Comparison of ENCODE assay signal across 18 cellular contexts in the genomic region with DNA sequence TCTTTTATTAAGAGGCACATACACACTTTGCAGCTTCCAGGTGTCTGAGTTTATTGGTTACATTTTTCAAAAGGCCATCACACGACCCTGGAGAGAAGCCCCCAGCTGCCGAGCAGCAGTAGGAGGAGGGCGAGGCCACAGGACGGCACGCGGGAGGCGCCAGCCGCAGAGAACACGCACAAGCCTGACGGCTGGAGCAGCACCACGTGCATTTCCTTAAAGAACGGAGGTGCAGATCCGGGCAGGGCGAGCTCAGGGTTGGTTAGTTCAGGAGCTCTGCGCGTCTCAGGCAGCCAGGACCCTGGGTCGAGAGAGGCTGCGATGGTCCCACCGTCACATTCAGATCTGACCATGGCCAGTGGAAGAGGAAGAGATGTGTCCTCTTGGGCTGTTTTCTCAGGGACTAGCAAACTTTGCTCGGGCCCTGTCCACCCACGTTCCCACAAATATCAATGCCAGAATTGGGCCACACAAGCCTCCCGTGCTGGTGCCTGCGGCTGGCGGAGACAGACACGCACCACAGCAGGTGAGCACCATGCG.
"Had no signal": no experiment of that assay in that cellular context is flagged by ENCODE, and none has a peak within 500 bp of the region (broad histone marks: within the 10 kb centered on the region; RNA-seq: fewer than 3 reads in every experiment).

No MANE protein-coding gene starts in this region.

- H3K27ac ChIP-seq: ascending aorta, colonic mucosa, gastrocnemius medialis, left lung, right lobe of liver, testis, upper lobe of left lung, WERI-Rb-1 had no signal

- H3K4me2 ChIP-seq: smooth muscle cell had no signal

- ATAC-seq: esophagus mucosa; gastrocnemius medialis; left lung; right lobe of liver; stimulated activated memory B cell treated with anti-CD40 and anti-IgM and Interleukin-4, amounts not matched to agents 10 μg/mL and 1 μg/mL and 100 μg/mL, for 72 hours had no signal

- H3K4me3 ChIP-seq: ascending aorta, colonic mucosa, gastrocnemius medialis, left lung, right lobe of liver, smooth muscle cell, testis, upper lobe of left lung had no signal

- H3K9me3 ChIP-seq: ascending aorta, colonic mucosa, gastrocnemius medialis, left lung, right lobe of liver, testis, upper lobe of left lung had no signal

- H3K4me1 ChIP-seq: ascending aorta, colonic mucosa, gastrocnemius medialis, right lobe of liver had no signal

- DNase-seq: activated CD4-positive, alpha-beta memory T cell treated with anti-CD3 and anti-CD28 coated beads, Interleukin-2, amount 10 ng/mL, durations not matched to agents 7 days and 5 days; activated naive CD4-positive, alpha-beta T cell treated with anti-CD3 and anti-CD28 coated beads, Interleukin-2, amount 10 ng/mL, durations not matched to agents 7 days and 5 days; activated T-cell treated with anti-CD3 and anti-CD28 coated beads, Interleukin-2, amount 50 U/mL, for 24 hours; colonic mucosa; effector CD4-positive, alpha-beta T cell; gastrocnemius medialis; kidney; left lung; mammary epithelial cell; stimulated activated CD4-positive, alpha-beta T cell treated with anti-CD3 and anti-CD28 coated beads, Interleukin-4, amount 100 ng/mL, for 4 hours; testis; WERI-Rb-1 had no signal

- H3K27me3 ChIP-seq: ascending aorta, colonic mucosa, gastrocnemius medialis, left lung, right lobe of liver, testis, upper lobe of left lung had no signal

- H3K36me3 ChIP-seq: ascending aorta, colonic mucosa, gastrocnemius medialis, left lung, right lobe of liver, upper lobe of left lung, WERI-Rb-1 had no signal
